33 cellular contexts compared by ENCODE assay signal in the genomic region with DNA sequence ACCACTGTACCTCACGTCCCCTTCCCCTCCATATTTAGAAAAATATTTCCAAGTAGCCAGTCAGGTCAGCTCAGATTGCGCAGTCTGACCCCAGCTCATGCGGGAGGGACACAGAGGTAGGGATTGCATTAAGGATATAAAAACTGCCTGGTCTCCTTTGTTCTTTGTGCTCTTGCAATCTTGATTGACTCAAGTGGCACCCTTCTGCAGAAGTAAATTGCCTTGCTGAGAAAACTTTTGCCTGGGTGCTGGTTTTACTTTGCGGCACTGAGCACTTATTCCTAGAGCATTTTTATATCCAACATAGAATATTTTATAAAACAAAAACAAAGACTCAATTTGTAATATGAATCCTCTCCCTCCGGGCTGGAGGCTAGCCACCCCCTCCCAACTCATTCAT.
"Had no signal": no experiment of that assay in that cellular context is flagged by ENCODE, and none has a peak within 500 bp of the region (broad histone marks: within the 10 kb centered on the region; RNA-seq: fewer than 3 reads in every experiment).

No MANE protein-coding gene starts in this region.

- H3K4me1 ChIP-seq: esophagus squamous epithelium, left lung, thyroid gland had no signal

- H3K36me3 ChIP-seq: esophagus squamous epithelium, left lung, ovary, stomach, thyroid gland, WERI-Rb-1 had no signal

- H3K27ac ChIP-seq: epithelial cell of prostate, esophagus squamous epithelium, left lung, ovary, skin epidermis, stomach, thyroid gland, WERI-Rb-1 had no signal

- H3K27me3 ChIP-seq: esophagus squamous epithelium, left lung, ovary, stomach, thyroid gland had no signal

- H3K4me3 ChIP-seq: esophagus squamous epithelium, left lung, lung, mucosa of descending colon, ovary, skin epidermis, stomach, thyroid gland had no signal

- H3K27ac Mint-ChIP-seq: activated CD4-positive, alpha-beta memory T cell treated with anti-CD3 and anti-CD28 coated beads for 36 hours; activated naive CD4-positive, alpha-beta T cell treated with anti-CD3 and anti-CD28 coated beads for 36 hours; activated naive CD8-positive, alpha-beta T cell treated with anti-CD3 and anti-CD28 coated beads for 36 hours; activated T-helper 1 cell treated with anti-CD3 and anti-CD28 coated beads, Interleukin-12 subunit alpha, Interleukin-12 subunit beta, Interleukin-2, Interleukin-4 antibody, amounts not matched to agents 30 ng/mL and 10 ng/mL and 1 ng/mL, durations not matched to agents 14 hours and 24 hours and 36 hours; nephron progenitor cell; progenitor cell of endocrine pancreas; stimulated activated memory B cell treated with anti-CD40 and anti-IgM and Interleukin-4, amounts not matched to agents 10 μg/mL and 1 μg/mL and 100 μg/mL, for 72 hours; T-helper 1 cell treated with Interleukin-12 subunit alpha and Interleukin-12 subunit beta and Interleukin-4 antibody, amounts not matched to agents 30 μg/mL and 1 μg/mL, for 36 hours had no signal

- ATAC-seq: activated CD4-positive, CD25-positive, alpha-beta regulatory T cell treated with anti-CD3 and anti-CD28 coated beads, Interleukin-2, amount 50 U/mL, for 24 hours; left lung; mucosa of descending colon; sciatic nerve; stimulated activated memory B cell treated with anti-CD40 and anti-IgM and Interleukin-4, amounts not matched to agents 10 μg/mL and 1 μg/mL and 100 μg/mL, for 72 hours had no signal

- H3K4me1 Mint-ChIP-seq: stimulated activated memory B cell treated with anti-CD40 and anti-IgM and Interleukin-4, amounts not matched to agents 10 μg/mL and 1 μg/mL and 100 μg/mL, for 72 hours had no signal

- DNase-seq: activated CD4-positive, alpha-beta memory T cell treated with anti-CD3 and anti-CD28 coated beads for 36 hours; activated CD4-positive, alpha-beta T cell treated with anti-CD3 and anti-CD28 coated beads for 48 hours; activated CD8-positive, alpha-beta memory T cell treated with anti-CD3 and anti-CD28 coated beads, Interleukin-2, amount 50 U/mL, for 4 hours; activated effector memory CD4-positive, alpha-beta T cell treated with anti-CD3 and anti-CD28 coated beads, Interleukin-2, amount 50 U/mL, for 16 hours; activated naive CD4-positive, alpha-beta T cell treated with anti-CD3 and anti-CD28 coated beads for 36 hours; activated naive CD8-positive, alpha-beta T cell treated with anti-CD3 and anti-CD28 coated beads for 36 hours; activated T-cell treated with anti-CD3 and anti-CD28 coated beads, Interleukin-2, amount 50 U/mL, for 1 hour; amygdala; central memory CD4-positive, alpha-beta T cell; dermis blood vessel endothelial cell; effector CD4-positive, alpha-beta T cell; esophagus squamous epithelium; foreskin melanocyte; left lung; mucosa of descending colon; nephron progenitor cell; ovary; stimulated activated CD4-positive, alpha-beta T cell treated with anti-CD3 and anti-CD28 coated beads, Interleukin-4, amount 100 ng/mL, for 4 hours; stimulated activated CD8-positive, alpha-beta memory T cell treated with anti-CD3 and anti-CD28 coated beads, Interleukin-4, amount 100 ng/mL, for 48 hours; stomach; SW 1271; T-helper 9 cell; thyroid gland; WERI-Rb-1 had no signal

- H3K9me3 ChIP-seq: thyroid gland had no signal

- H3K27me3 Mint-ChIP-seq: progenitor cell of endocrine pancreas had no signal

- H3K4me3 Mint-ChIP-seq: activated CD4-positive, alpha-beta memory T cell treated with anti-CD3 and anti-CD28 coated beads for 36 hours; activated naive CD4-positive, alpha-beta T cell treated with anti-CD3 and anti-CD28 coated beads for 36 hours; activated naive CD8-positive, alpha-beta T cell treated with anti-CD3 and anti-CD28 coated beads for 36 hours; activated T-helper 1 cell treated with anti-CD3 and anti-CD28 coated beads, Interleukin-12 subunit alpha, Interleukin-12 subunit beta, Interleukin-2, Interleukin-4 antibody, amounts not matched to agents 30 ng/mL and 10 ng/mL and 1 ng/mL, durations not matched to agents 14 hours and 24 hours and 36 hours; nephron progenitor cell; stimulated activated memory B cell treated with anti-CD40 and anti-IgM and Interleukin-4, amounts not matched to agents 10 μg/mL and 1 μg/mL and 100 μg/mL, for 72 hours; T-helper 1 cell treated with Interleukin-12 subunit alpha and Interleukin-12 subunit beta and Interleukin-4 antibody, amounts not matched to agents 30 μg/mL and 1 μg/mL, for 36 hours had no signal
